15 cellular contexts compared by ENCODE assay signal in genomic region chr19:48989701-48990291, GRCh38. TPM values are rescaled to one million over a fixed set of nuclear protein-coding genes. Genes with fewer than 3 reads are reported as not detected.
A peak's percentile ranks its signal among the peaks of the same experiment; 100 is the strongest.
DNase-seq lines count a peak whose midpoint lies in the region; ATAC-seq and TF ChIP-seq lines count a peak whose summit lies in the region.
"Had no signal": no experiment of that assay in that cellular context is flagged by ENCODE, and none has a peak within 500 bp of the region (broad histone marks: within the 10 kb centered on the region; RNA-seq: fewer than 3 reads in every experiment).

No MANE protein-coding gene starts in this region.

- DNase-seq in T-helper 2 cell treated with Interferon-gamma antibody and Interleukin-4, amounts not matched to agents 5 μg/mL and 100 μg/mL, for 36 hours (ENCODE audit: low spot score): no peak
- DNase-seq in T-helper 2 cell (no peak), WTC11 (ENCODE audit: low spot score) (no peak), glutamatergic neuron (peak; percentile 52), NCI-H146 treated with DMSO at 0.1 percent for 48 hours (lab: John Stamatoyannopoulos, UW; ENCODE audit: unreplicated experiment) (no peak), NCI-H1092 (lab: John Stamatoyannopoulos, UW) (no peak)
- DNase-seq in activated CD4-positive, alpha-beta T cell treated with anti-CD3 and anti-CD28 coated beads for 1 hour: no peak
- DNase-seq: central memory CD4-positive, alpha-beta T cell; left lung; NCI-H1105 treated with DMSO at 0.1 percent for 48 hours; small intestine had no signal

- POLR2A ChIA-PET in WTC11 (lab: Charles Lee): no interaction called here

- peaks cover 31 to 47% (median 37%) of the 10 kb centered on the region in 3 donors for H3K36me3 ChIP-seq in skeletal muscle tissue (ENCODE audit: control insufficient read depth in 3 of 3, insufficient read depth in 3 of 3, low read length in 3 of 3)
- H3K36me3 ChIP-seq: neural progenitor cell had no signal

- H3K4me1 Mint-ChIP-seq in T-helper 2 cell treated with Interferon-gamma antibody and Interleukin-4, amounts not matched to agents 5 μg/mL and 100 μg/mL, for 36 hours (ENCODE audit: low read depth): peaks cover 20% of the 10 kb centered on the region
- H3K4me1 Mint-ChIP-seq in WTC11: peaks cover 27% of the 10 kb centered on the region
- H3K4me1 Mint-ChIP-seq in glutamatergic neuron (ENCODE audit: low read depth, unreplicated experiment): peaks cover 16% of the 10 kb centered on the region

- H3K36me3 Mint-ChIP-seq in T-helper 2 cell treated with Interferon-gamma antibody and Interleukin-4, amounts not matched to agents 5 μg/mL and 100 μg/mL, for 36 hours (ENCODE audit: low read depth): peaks cover 30% of the 10 kb centered on the region
- H3K36me3 Mint-ChIP-seq in WTC11 (peaks cover 30% of the 10 kb centered on the region), glutamatergic neuron (ENCODE audit: unreplicated experiment) (no peaks in the 10 kb centered on the region)

- no peak for ATAC-seq in WTC11
- ATAC-seq: A549, left lung had no signal

- CTCF ChIA-PET in WTC11 (lab: Charles Lee): interaction anchor here (1.6 to 4.2 kb wide), 2 partner anchors 10 to 19 kb away, joined by 9 to 18 read pairs; no protein-coding TSS in a partner anchor

- H3K4me1 ChIP-seq in skeletal muscle tissue (ENCODE audit: control insufficient read depth in 3 of 3, insufficient read depth in 3 of 3, low read length in 3 of 3): peaks cover 60 to 81% (median 75%) of the 10 kb centered on the region in 3 donors

- no peaks in the 10 kb centered on the region for H3K27me3 Mint-ChIP-seq in T-helper 2 cell treated with Interferon-gamma antibody and Interleukin-4, amounts not matched to agents 5 μg/mL and 100 μg/mL, for 36 hours (ENCODE audit: low read depth)
- H3K27me3 Mint-ChIP-seq in WTC11 (ENCODE audit: low read depth): no peaks in the 10 kb centered on the region
- peaks cover 2% of the 10 kb centered on the region for H3K27me3 Mint-ChIP-seq in glutamatergic neuron (ENCODE audit: unreplicated experiment)

- peak overlapping the region; percentile 66 to 99 (median 98) for H3K4me3 ChIP-seq in skeletal muscle tissue (ENCODE audit: low read length in 3 of 3)
- H3K4me3 ChIP-seq: A549, left lung, neural progenitor cell had no signal

- peak overlapping the region; percentile 98 for H3K27ac ChIP-seq in skeletal muscle tissue (ENCODE audit: low read depth, low read length)
- H3K27ac ChIP-seq: A549, left lung, neural progenitor cell had no signal

- no peak overlapping the region for H3K27ac Mint-ChIP-seq in T-helper 2 cell treated with Interferon-gamma antibody and Interleukin-4, amounts not matched to agents 5 μg/mL and 100 μg/mL, for 36 hours
- H3K27ac Mint-ChIP-seq in WTC11 (peak overlapping the region; percentile 12; the same call in 1 of the 2 replicates), glutamatergic neuron (ENCODE audit: unreplicated experiment) (peak overlapping the region; percentile 89)
- H3K27ac Mint-ChIP-seq: neural progenitor cell had no signal

- H3K27me3 ChIP-seq in skeletal muscle tissue (ENCODE audit: control insufficient read depth in 3 of 3, insufficient read depth in 3 of 3, low read length in 3 of 3): no peaks in the 10 kb centered on the region
- H3K27me3 ChIP-seq: left lung, neural progenitor cell had no signal

- TF ChIP-seq CTCF in WTC11 (IDR thresholded peaks at IDR 0.05): no peak
- no peak for TF ChIP-seq CTCF in glutamatergic neuron (IDR thresholded peaks at IDR 0.05; ENCODE audit: partially characterized antibody, unreplicated experiment)

- peak overlapping the region; percentile 99 to 100 (median 100) for H3K9ac ChIP-seq in skeletal muscle tissue (ENCODE audit: low read depth in 1 of 3, low read length in 3 of 3)
- H3K9ac ChIP-seq: neural progenitor cell had no signal

- H3K9me3 Mint-ChIP-seq in T-helper 2 cell treated with Interferon-gamma antibody and Interleukin-4, amounts not matched to agents 5 μg/mL and 100 μg/mL, for 36 hours: no peaks in the 10 kb centered on the region
- no peaks in the 10 kb centered on the region for H3K9me3 Mint-ChIP-seq in WTC11
- peaks cover 14% of the 10 kb centered on the region for H3K9me3 Mint-ChIP-seq in glutamatergic neuron (ENCODE audit: unreplicated experiment)
- H3K9me3 Mint-ChIP-seq: neural progenitor cell had no signal

- no peaks in the 10 kb centered on the region for H3K9me3 ChIP-seq in skeletal muscle tissue (ENCODE audit: control insufficient read depth in 3 of 3, low read length in 3 of 3)
- H3K9me3 ChIP-seq: A549, left lung had no signal

- peak overlapping the region; percentile 20 for H3K4me3 Mint-ChIP-seq in T-helper 2 cell treated with Interferon-gamma antibody and Interleukin-4, amounts not matched to agents 5 μg/mL and 100 μg/mL, for 36 hours
- no peak overlapping the region for H3K4me3 Mint-ChIP-seq in WTC11
- peak overlapping the region; percentile 100 for H3K4me3 Mint-ChIP-seq in glutamatergic neuron (ENCODE audit: unreplicated experiment)

TF ChIP-seq in WTC11, 78 proteins besides CTCF, POLR2A, EP300 and RAD21:
- no peak for TF ChIP-seq KAT7 (CRISPR knock-in tag; IDR thresholded peaks at IDR 0.05; ENCODE audit: borderline replicate concordance)

RNA-seq across cellular contexts. Expression of gene GYS1, which starts 3.3 kb away (rescaled TPM):
- 45.9 to 52.0 TPM (median 46.1 TPM) in 3 replicates for total RNA-seq in WTC11 (2021)
- total RNA-seq in glutamatergic neuron (ENCODE audit: unreplicated experiment): 69.0 TPM
- total RNA-seq in skeletal muscle tissue: 42.8 TPM

RNA-seq across cellular contexts. Expression of gene RUVBL2, which starts 3.9 kb away (rescaled TPM):
- 168 to 178 TPM (median 169 TPM) in 3 replicates for total RNA-seq in WTC11 (2021)
- total RNA-seq in glutamatergic neuron (ENCODE audit: unreplicated experiment): 60.9 TPM
- total RNA-seq in skeletal muscle tissue: 101 TPM

RNA-seq across cellular contexts. Expression of gene FTL, which starts 24.7 kb away (rescaled TPM):
- total RNA-seq in WTC11 (2021) (1,061 to 1,225 TPM (median 1,202 TPM) in 3 replicates), glutamatergic neuron (ENCODE audit: unreplicated experiment) (875 TPM), skeletal muscle tissue (470 TPM)

RNA-seq across cellular contexts. Expression of gene LHB, which starts 27.1 kb away (rescaled TPM):
- total RNA-seq in WTC11 (2021) (1.3 TPM in 1 of 3 replicates, not detected in the others), glutamatergic neuron (ENCODE audit: unreplicated experiment) (not detected), skeletal muscle tissue (not detected)
- total RNA-seq: left lung had no signal

RNA-seq across cellular contexts. Expression of gene CGB3, which starts 34.3 kb away (rescaled TPM):
- total RNA-seq in WTC11 (2021): not detected in 3 replicates
- not detected for total RNA-seq in glutamatergic neuron (ENCODE audit: unreplicated experiment)
- total RNA-seq in skeletal muscle tissue: not detected
- total RNA-seq: left lung, OCI-LY7 had no signal
